ENCODE assay signal across 26 cellular contexts in genomic region chr9:135192686-135193085, GRCh38.
"Had no signal": no experiment of that assay in that cellular context is flagged by ENCODE, and none has a peak within 500 bp of the region (broad histone marks: within the 10 kb centered on the region; RNA-seq: fewer than 3 reads in every experiment).

No MANE protein-coding gene starts in this region.

- H3K4me3 ChIP-seq: colonic mucosa, esophagus squamous epithelium, gastrocnemius medialis, heart left ventricle, hepatocyte, left lung, lower lobe of right lung had no signal

- ATAC-seq: effector memory CD8-positive, alpha-beta T cell; esophagus mucosa; gastrocnemius medialis; heart left ventricle; left lung; left ventricle myocardium superior; lower lobe of right lung had no signal

- H3K27ac Mint-ChIP-seq: dendritic cell treated with granulocyte-macrophage colony-stimulating factor and Interleukin-4, amounts not matched to agents 40 ng/mL and 50 ng/mL, for 4 days; effector memory CD8-positive, alpha-beta T cell; immature natural killer cell; naive B cell had no signal

- H3K4me1 Mint-ChIP-seq: immature natural killer cell had no signal

- H3K36me3 ChIP-seq: colonic mucosa, esophagus squamous epithelium, gastrocnemius medialis, heart left ventricle, left lung, lower lobe of right lung had no signal

- DNase-seq: colonic mucosa; cortex of kidney; effector CD8-positive, alpha-beta T cell; effector memory CD8-positive, alpha-beta T cell; endodermal cell; erythroblast; esophagus squamous epithelium; foreskin fibroblast; foreskin melanocyte; gastrocnemius medialis; heart left ventricle; hypothalamus; immature natural killer cell; islet precursor cell; kidney; kidney glomerular epithelial cell; left lung; left ventricle myocardium superior; lower lobe of right lung; mesenchymal stem cell; midbrain; naive B cell had no signal

- H3K4me1 ChIP-seq: colonic mucosa, esophagus squamous epithelium, gastrocnemius medialis, heart left ventricle, left lung, lower lobe of right lung had no signal

- H3K79me2 ChIP-seq: hepatocyte had no signal

- H3K4me3 Mint-ChIP-seq: dendritic cell treated with granulocyte-macrophage colony-stimulating factor and Interleukin-4, amounts not matched to agents 40 ng/mL and 50 ng/mL, for 4 days; effector memory CD8-positive, alpha-beta T cell; endodermal cell; immature natural killer cell; naive B cell had no signal

- H3K27me3 ChIP-seq: colonic mucosa had no signal

- H2AFZ ChIP-seq: hepatocyte had no signal

- H3K36me3 Mint-ChIP-seq: immature natural killer cell, naive B cell had no signal

- H3K4me2 ChIP-seq: hepatocyte had no signal

- H3K9me3 ChIP-seq: colonic mucosa, esophagus squamous epithelium, gastrocnemius medialis, heart left ventricle, left lung, lower lobe of right lung had no signal

- H3K9me3 Mint-ChIP-seq: endodermal cell, immature natural killer cell had no signal

- H3K27ac ChIP-seq: colonic mucosa, epithelial cell of prostate, esophagus squamous epithelium, gastrocnemius medialis, heart left ventricle, hepatocyte, left lung, lower lobe of right lung had no signal
